In the genomic region with DNA sequence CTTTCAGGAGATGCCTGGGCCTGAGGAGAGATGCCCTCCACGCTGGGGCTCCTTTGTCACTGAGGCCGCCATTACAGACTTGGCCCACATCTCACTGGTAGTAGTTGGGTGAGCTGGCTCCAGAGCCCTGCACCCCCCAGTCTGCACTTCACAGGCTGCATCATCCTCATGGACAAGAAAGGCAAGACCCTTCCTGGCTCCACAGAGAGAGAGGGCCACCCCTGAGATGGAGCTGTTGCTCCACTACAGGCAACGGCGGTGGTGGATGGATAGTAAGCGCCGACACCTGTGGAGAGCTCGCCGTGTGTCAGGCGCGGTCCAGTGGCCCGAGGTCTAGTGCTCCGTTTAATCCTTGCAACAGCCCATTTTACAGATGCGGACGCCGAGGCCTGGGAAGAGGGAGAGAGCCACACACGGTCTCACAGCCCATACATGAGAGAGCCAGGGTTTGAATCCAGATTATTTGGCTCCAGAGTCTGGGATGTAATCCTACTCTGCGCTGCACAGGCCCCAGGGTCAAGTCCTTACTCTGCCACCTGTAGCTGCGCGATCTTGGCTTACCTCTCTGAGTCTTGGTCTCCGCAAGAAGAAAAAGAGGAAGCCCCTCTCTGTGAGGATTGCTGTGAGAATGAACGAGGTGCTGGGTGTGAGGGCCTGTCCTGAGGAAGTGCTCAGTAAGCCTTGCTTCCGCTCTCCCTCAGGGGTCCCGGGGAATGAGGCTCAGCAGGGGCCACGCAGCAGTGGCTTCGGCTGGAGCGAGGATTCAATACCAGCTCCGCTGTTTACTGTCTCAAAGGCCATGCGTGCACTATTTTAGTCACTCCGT, we compare ENCODE assay signal across 31 cellular contexts. TPM values are rescaled to one million over a fixed set of nuclear protein-coding genes. Genes with fewer than 3 reads are reported as not detected.
A peak's percentile ranks its signal among the peaks of the same experiment; 100 is the strongest.
DNase-seq lines count a peak whose midpoint lies in the region; ATAC-seq and TF ChIP-seq lines count a peak whose summit lies in the region.
"Had no signal": no experiment of that assay in that cellular context is flagged by ENCODE, and none has a peak within 500 bp of the region (broad histone marks: within the 10 kb centered on the region; RNA-seq: fewer than 3 reads in every experiment).

No MANE protein-coding gene starts in this region.

- in situ Hi-C loops in GM13977 (cut with MboI; ENCODE audit: low pct_unique_long_range_greater_than_20kb, low sequenced_read_pairs, unreplicated experiment): no loop called here

- peak overlapping the region; percentile 0 for H3K27ac Mint-ChIP-seq in central memory CD8-positive, alpha-beta T cell (ENCODE audit: low read depth)
- H3K27ac Mint-ChIP-seq: activated CD4-positive, alpha-beta T cell treated with anti-CD3 and anti-CD28 coated beads, Interleukin-2, amount 10 ng/mL, durations not matched to agents 24 days and 14 days had no signal

- TF ChIP-seq CTCF in GM13977 (IDR thresholded peaks at IDR 0.05; ENCODE audit: extremely low read depth, insufficient read depth, missing control alignments): no peak

- intact Hi-C loops in posterior vena cava (cut with DNase I): no loop called here

- no peaks in the 10 kb centered on the region for H3K36me3 Mint-ChIP-seq in central memory CD8-positive, alpha-beta T cell (ENCODE audit: insufficient read depth)
- H3K36me3 Mint-ChIP-seq: CD4-positive, alpha-beta memory T cell; naive thymus-derived CD8-positive, alpha-beta T cell had no signal

- H3K4me1 Mint-ChIP-seq in central memory CD8-positive, alpha-beta T cell: peaks cover 14% of the 10 kb centered on the region
- H3K4me1 Mint-ChIP-seq: activated CD4-positive, alpha-beta T cell treated with anti-CD3 and anti-CD28 coated beads, Interleukin-2, amount 10 ng/mL, durations not matched to agents 24 days and 14 days had no signal

- no peaks in the 10 kb centered on the region for H3K9me3 Mint-ChIP-seq in central memory CD8-positive, alpha-beta T cell
- H3K9me3 Mint-ChIP-seq: activated CD4-positive, alpha-beta T cell treated with anti-CD3 and anti-CD28 coated beads, Interleukin-2, amount 10 ng/mL, durations not matched to agents 24 days and 14 days; activated T-cell treated with anti-CD3 and anti-CD28 coated beads, Interleukin-2, amount 50 U/mL, for 4 hours; CD4-positive, alpha-beta memory T cell; H9; naive thymus-derived CD8-positive, alpha-beta T cell had no signal

- peak; percentile 20 for DNase-seq in activated CD4-positive, CD25-positive, alpha-beta regulatory T cell treated with anti-CD3 and anti-CD28 coated beads, Interleukin-2, amount 50 U/mL, for 72 hours
- no peak for DNase-seq in activated CD4-positive, CD25-positive, alpha-beta regulatory T cell (lab: John Stamatoyannopoulos, UW)
- peak; percentile 32 to 56 for DNase-seq in NOMO-1 (lab: John Stamatoyannopoulos, UW; ENCODE audit: unreplicated experiment in 2 of 2)
- no peak for DNase-seq in central memory CD8-positive, alpha-beta T cell (ENCODE audit: low spot score in 2 of 2)
- DNase-seq in posterior vena cava (ENCODE audit: low spot score): peak; percentile 52
- no peak for DNase-seq in GM13977 (ENCODE audit: low spot score)
- no peak for DNase-seq in stimulated activated CD4-positive, alpha-beta T cell treated with anti-CD3 and anti-CD28 coated beads, Interleukin-4, amount 100 ng/mL, for 4 hours
- DNase-seq: activated CD4-positive, alpha-beta T cell treated with anti-CD3 and anti-CD28 coated beads, Interleukin-2, amount 10 ng/mL, durations not matched to agents 24 days and 14 days; activated gamma-delta T cell treated with Interleukin-2 at 50 U/mL for 16 hours; activated T-cell treated with anti-CD3 and anti-CD28 coated beads, Interleukin-2, amount 50 U/mL, for 4 hours; CD4-positive, alpha-beta memory T cell; central memory CD4-positive, alpha-beta T cell; H9; KG1; midbrain; NCI-H1048; NCI-H187; NCI-H2171 treated with DMSO at 0.1 percent for 48 hours; NCI-H524; NK-92 treated with Interleukin-12 subunit alpha and Interleukin-12 subunit beta, amount 100 ng/mL, for 24 hours; occipital lobe; T-helper 2 cell; tibial artery had no signal

- H3K4me3 Mint-ChIP-seq in central memory CD8-positive, alpha-beta T cell: no peak overlapping the region
- H3K4me3 Mint-ChIP-seq: activated CD4-positive, alpha-beta T cell treated with anti-CD3 and anti-CD28 coated beads, Interleukin-2, amount 10 ng/mL, durations not matched to agents 24 days and 14 days; activated T-cell treated with anti-CD3 and anti-CD28 coated beads, Interleukin-2, amount 50 U/mL, for 4 hours; CD4-positive, alpha-beta memory T cell; H9; naive thymus-derived CD8-positive, alpha-beta T cell had no signal

- no peaks in the 10 kb centered on the region for H3K27me3 Mint-ChIP-seq in central memory CD8-positive, alpha-beta T cell
- H3K27me3 Mint-ChIP-seq: activated CD4-positive, alpha-beta T cell treated with anti-CD3 and anti-CD28 coated beads, Interleukin-2, amount 10 ng/mL, durations not matched to agents 24 days and 14 days had no signal

- no peak for ATAC-seq in central memory CD8-positive, alpha-beta T cell (replicated peaks; ENCODE audit: extremely low read depth, poor library complexity, severe bottlenecking)
- ATAC-seq in GM21717 (IDR thresholded peaks at IDR 0.05; ENCODE audit: unreplicated experiment): no peak
- ATAC-seq: activated T-cell treated with anti-CD3 and anti-CD28 coated beads, Interleukin-2, amount 50 U/mL, for 4 hours; gastroesophageal sphincter; left lung; naive thymus-derived CD8-positive, alpha-beta T cell had no signal

RNA-seq across cellular contexts. Expression of a gene that starts 34.5 kb away (rescaled TPM):
- total RNA-seq in posterior vena cava: not detected
- total RNA-seq: A172; activated CD4-positive, alpha-beta T cell treated with anti-CD3 and anti-CD28 coated beads, Interleukin-2, amount 10 ng/mL, durations not matched to agents 24 days and 14 days; CD4-positive, alpha-beta memory T cell; dermis microvascular lymphatic vessel endothelial cell; endothelial cell of umbilical vein; naive thymus-derived CD8-positive, alpha-beta T cell; occipital lobe; skeletal muscle tissue had no signal

RNA-seq across cellular contexts. Expression of a gene that starts 55.8 kb away (rescaled TPM):
- total RNA-seq in posterior vena cava: under 1 TPM in 1 of 2 donors, not detected in 1; 0.09 TPM
- total RNA-seq: A172; activated CD4-positive, alpha-beta T cell treated with anti-CD3 and anti-CD28 coated beads, Interleukin-2, amount 10 ng/mL, durations not matched to agents 24 days and 14 days; dermis microvascular lymphatic vessel endothelial cell; endothelial cell of umbilical vein had no signal

Comparison
In these comparisons a context has a peak if more than half of its experiments do, and no peak if none do; other contexts are left out.
1. DNase-seq: peak in activated CD4-positive, CD25-positive, alpha-beta regulatory T cell treated with anti-CD3 and anti-CD28 coated beads, Interleukin-2, amount 50 U/mL, for 72 hours (single experiment), NOMO-1 (2 of 2) and posterior vena cava (single experiment); none in activated CD4-positive, CD25-positive, alpha-beta regulatory T cell (0 of 4), central memory CD8-positive, alpha-beta T cell (0 of 2), GM13977 (single experiment) and stimulated activated CD4-positive, alpha-beta T cell treated with anti-CD3 and anti-CD28 coated beads, Interleukin-4, amount 100 ng/mL, for 4 hours (0 of 2).